21 cellular contexts compared by ENCODE assay signal in the genomic region with DNA sequence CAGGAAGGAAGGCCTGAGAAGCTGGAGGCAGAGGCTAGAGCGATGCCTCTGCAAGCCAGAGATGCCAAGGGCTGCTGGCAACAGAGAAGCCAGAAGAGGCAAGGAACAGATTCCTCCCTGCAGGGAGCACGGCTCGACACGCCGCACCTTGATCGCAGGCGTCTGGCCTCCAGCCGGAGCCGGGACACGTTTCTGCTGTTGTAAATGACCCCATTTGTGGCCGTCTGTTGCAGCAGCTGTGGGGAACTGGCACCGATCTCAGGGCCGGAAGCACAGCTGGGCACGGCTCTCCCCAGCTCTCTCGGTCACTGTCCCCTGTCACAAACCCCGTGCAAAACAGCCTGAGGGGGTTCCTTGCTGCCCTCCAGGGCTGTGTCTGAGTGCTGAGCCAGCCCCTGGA. TPM values are rescaled to one million over a fixed set of nuclear protein-coding genes. Genes with fewer than 3 reads are reported as not detected.
DNase-seq lines count a peak whose midpoint lies in the region; ATAC-seq and TF ChIP-seq lines count a peak whose summit lies in the region.
"Had no signal": no experiment of that assay in that cellular context is flagged by ENCODE, and none has a peak within 500 bp of the region (broad histone marks: within the 10 kb centered on the region; RNA-seq: fewer than 3 reads in every experiment).

No MANE protein-coding gene starts in this region.

- ATAC-seq in memory B cell (ENCODE audit: low read depth) (no peak), GM21825 (IDR thresholded peaks at IDR 0.05; ENCODE audit: unreplicated experiment) (no peak)
- ATAC-seq: activated CD8-positive, alpha-beta T cell treated with anti-CD3 and anti-CD28 coated beads, Interleukin-2, amount 10 ng/mL, durations not matched to agents 7 days and 5 days had no signal

- intact Hi-C loops in activated CD4-positive, alpha-beta T cell treated with anti-CD3 and anti-CD28 coated beads, Interleukin-2, amount 10 ng/mL, durations not matched to agents 24 days and 14 days (cut with micrococcal nuclease) = no loop called here

- no peak overlapping the region for H3K27ac ChIP-seq in SJCRH30
- H3K27ac ChIP-seq: epithelial cell of prostate, KMS-11, ovary, right lobe of liver, SJSA1 had no signal

- no peaks in the 10 kb centered on the region for H3K36me3 ChIP-seq in BE2C
- no peaks in the 10 kb centered on the region for H3K36me3 ChIP-seq in SJCRH30
- H3K36me3 ChIP-seq: ovary, right lobe of liver, SJSA1 had no signal

- no peaks in the 10 kb centered on the region for H3K27me3 Mint-ChIP-seq in memory B cell
- H3K27me3 Mint-ChIP-seq in activated CD4-positive, alpha-beta T cell treated with anti-CD3 and anti-CD28 coated beads, Interleukin-2, amount 10 ng/mL, durations not matched to agents 24 days and 14 days = no peaks in the 10 kb centered on the region
- peaks cover 29% of the 10 kb centered on the region for H3K27me3 Mint-ChIP-seq in progenitor cell of endocrine pancreas
- H3K27me3 Mint-ChIP-seq: activated B cell treated with CpG ODN at 0.5 μM for 24 hours; activated T-cell treated with anti-CD3 and anti-CD28 coated beads, Interleukin-2, amount 50 U/mL, for 24 hours had no signal

- H3K36me3 Mint-ChIP-seq in memory B cell (no peaks in the 10 kb centered on the region), progenitor cell of endocrine pancreas (ENCODE audit: insufficient read depth) (no peaks in the 10 kb centered on the region)
- H3K36me3 Mint-ChIP-seq in activated CD4-positive, alpha-beta T cell treated with anti-CD3 and anti-CD28 coated beads, Interleukin-2, amount 10 ng/mL, durations not matched to agents 24 days and 14 days (ENCODE audit: low read depth) = no peaks in the 10 kb centered on the region
- H3K36me3 Mint-ChIP-seq: naive B cell had no signal

- H3K4me3 ChIP-seq in BE2C (ENCODE audit: low read depth, low read length) (no peak overlapping the region), SJCRH30 (peak overlapping the region; percentile 8; the same call in 1 of the 2 replicates)
- H3K4me3 ChIP-seq: ovary, right lobe of liver, SJSA1 had no signal

- H3K4me3 Mint-ChIP-seq in memory B cell = no peak overlapping the region
- no peak overlapping the region for H3K4me3 Mint-ChIP-seq in activated CD4-positive, alpha-beta T cell treated with anti-CD3 and anti-CD28 coated beads, Interleukin-2, amount 10 ng/mL, durations not matched to agents 24 days and 14 days
- H3K4me3 Mint-ChIP-seq in progenitor cell of endocrine pancreas (ENCODE audit: low read depth) = no peak overlapping the region
- H3K4me3 Mint-ChIP-seq: activated B cell treated with CpG ODN at 0.5 μM for 24 hours; activated CD8-positive, alpha-beta T cell treated with anti-CD3 and anti-CD28 coated beads, Interleukin-2, amount 10 ng/mL, durations not matched to agents 7 days and 5 days; activated T-cell treated with anti-CD3 and anti-CD28 coated beads, Interleukin-2, amount 50 U/mL, for 24 hours; naive B cell had no signal

- no peak for TF ChIP-seq CTCF in BE2C (IDR thresholded peaks at IDR 0.05; ENCODE audit: low read depth, low read length)
- no peak for TF ChIP-seq CTCF in progenitor cell of endocrine pancreas (IDR thresholded peaks at IDR 0.05; ENCODE audit: unreplicated experiment)

- H3K27me3 ChIP-seq in BE2C (no peaks in the 10 kb centered on the region), SJCRH30 (peaks cover 7% of the 10 kb centered on the region; the same call in 1 of the 2 replicates)
- H3K27me3 ChIP-seq: ovary, right lobe of liver, SJSA1 had no signal

- H3K9me3 ChIP-seq in BE2C (no peaks in the 10 kb centered on the region), SJCRH30 (replicated peaks) (no peaks in the 10 kb centered on the region)
- H3K9me3 ChIP-seq: ovary, right lobe of liver, SJSA1 had no signal

- no peaks in the 10 kb centered on the region for H3K9me3 Mint-ChIP-seq in memory B cell
- no peaks in the 10 kb centered on the region for H3K9me3 Mint-ChIP-seq in activated CD4-positive, alpha-beta T cell treated with anti-CD3 and anti-CD28 coated beads, Interleukin-2, amount 10 ng/mL, durations not matched to agents 24 days and 14 days
- no peaks in the 10 kb centered on the region for H3K9me3 Mint-ChIP-seq in progenitor cell of endocrine pancreas (ENCODE audit: low read depth)
- H3K9me3 Mint-ChIP-seq: activated B cell treated with CpG ODN at 0.5 μM for 24 hours; activated T-cell treated with anti-CD3 and anti-CD28 coated beads, Interleukin-2, amount 50 U/mL, for 24 hours; naive B cell had no signal

- peaks cover 56% of the 10 kb centered on the region for H3K4me1 ChIP-seq in BE2C
- H3K4me1 ChIP-seq in SJCRH30 = peaks cover 32% of the 10 kb centered on the region
- H3K4me1 ChIP-seq: right lobe of liver had no signal

- H3K27ac Mint-ChIP-seq in memory B cell = peak overlapping the region; percentile 82
- H3K27ac Mint-ChIP-seq in activated CD4-positive, alpha-beta T cell treated with anti-CD3 and anti-CD28 coated beads, Interleukin-2, amount 10 ng/mL, durations not matched to agents 24 days and 14 days = no peak overlapping the region
- no peak overlapping the region for H3K27ac Mint-ChIP-seq in progenitor cell of endocrine pancreas
- H3K27ac Mint-ChIP-seq: activated B cell treated with CpG ODN at 0.5 μM for 24 hours; activated CD8-positive, alpha-beta T cell treated with anti-CD3 and anti-CD28 coated beads, Interleukin-2, amount 10 ng/mL, durations not matched to agents 7 days and 5 days; activated T-cell treated with anti-CD3 and anti-CD28 coated beads, Interleukin-2, amount 50 U/mL, for 24 hours had no signal

- H3K4me1 Mint-ChIP-seq in memory B cell = peaks cover 40% of the 10 kb centered on the region
- peaks cover 11% of the 10 kb centered on the region for H3K4me1 Mint-ChIP-seq in activated CD4-positive, alpha-beta T cell treated with anti-CD3 and anti-CD28 coated beads, Interleukin-2, amount 10 ng/mL, durations not matched to agents 24 days and 14 days
- no peaks in the 10 kb centered on the region for H3K4me1 Mint-ChIP-seq in progenitor cell of endocrine pancreas (ENCODE audit: low read depth)

- DNase-seq in BE2C (peak; percentile 50), NCI-H1092 (lab: John Stamatoyannopoulos, UW) (peak; percentile 32), SJCRH30 (peak; percentile 69 to 76), memory B cell (ENCODE audit: low spot score in 2 of 2) (no peak), progenitor cell of endocrine pancreas (ENCODE audit: low spot score, unreplicated experiment) (no peak)
- no peak for DNase-seq in activated CD4-positive, alpha-beta T cell treated with anti-CD3 and anti-CD28 coated beads, Interleukin-2, amount 10 ng/mL, durations not matched to agents 24 days and 14 days
- no peak for DNase-seq in activated CD4-positive, CD25-positive, alpha-beta regulatory T cell (lab: John Stamatoyannopoulos, UW)
- DNase-seq: activated B cell treated with CpG ODN at 0.5 μM for 24 hours; activated CD8-positive, alpha-beta T cell treated with anti-CD3 and anti-CD28 coated beads, Interleukin-2, amount 10 ng/mL, durations not matched to agents 7 days and 5 days; activated naive CD4-positive, alpha-beta T cell; activated T-cell treated with anti-CD3 and anti-CD28 coated beads, Interleukin-2, amount 50 U/mL, for 24 hours; mammary epithelial cell; MV-4-11; naive B cell; NCI-H2029 treated with DMSO at 0.1 percent for 48 hours had no signal

RNA-seq across cellular contexts. Expression of gene SIK1, which starts 59.6 kb away (rescaled TPM):
- 0.49 TPM for polyA plus RNA-seq in BE2C (2012; ENCODE audit: insufficient read depth, insufficient read length, low read depth)
- 1.2 and 2.0 TPM in 2 replicates for total RNA-seq in SJCRH30 (2014; rRNA removed; shearing (Covaris generic))
- 11.8 and 12.5 TPM in 2 replicates for total RNA-seq in activated CD4-positive, alpha-beta T cell treated with anti-CD3 and anti-CD28 coated beads, Interleukin-2, amount 10 ng/mL, durations not matched to agents 24 days and 14 days
- 8.1 and 8.8 TPM in 2 replicates for total RNA-seq in progenitor cell of endocrine pancreas

Comparison
In these comparisons a context has a peak if more than half of its experiments do, and no peak if none do; other contexts are left out.
1. DNase-seq: peak in BE2C (single experiment), NCI-H1092 (single experiment) and SJCRH30 (2 of 2); none in memory B cell (0 of 2), activated CD4-positive, alpha-beta T cell treated with anti-CD3 and anti-CD28 coated beads, Interleukin-2, amount 10 ng/mL, durations not matched to agents 24 days and 14 days (single experiment), progenitor cell of endocrine pancreas (single experiment) and activated CD4-positive, CD25-positive, alpha-beta regulatory T cell (0 of 4).